20 cellular contexts compared by ENCODE assay signal in the genomic region with DNA sequence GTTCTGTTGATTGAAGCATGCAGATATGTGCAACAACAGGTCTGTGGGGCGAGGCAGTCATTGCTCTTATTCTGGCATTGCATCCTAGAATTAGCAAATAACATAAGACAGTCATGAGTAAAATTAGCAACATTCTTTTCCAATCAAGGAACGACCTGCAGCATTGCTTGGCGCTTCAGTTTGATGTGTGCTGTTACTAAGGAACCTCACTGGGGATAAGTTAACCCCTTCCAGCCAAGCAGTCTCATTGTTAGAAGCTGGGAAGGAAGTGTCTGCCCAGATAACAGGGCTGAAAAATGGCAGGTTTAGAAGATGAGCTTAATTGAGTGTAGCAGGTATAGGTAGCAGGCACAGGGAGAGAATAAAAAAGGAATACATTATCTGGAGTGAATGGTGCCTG. TPM values are rescaled to one million over a fixed set of nuclear protein-coding genes. Genes with fewer than 3 reads are reported as not detected.
"Had no signal": no experiment of that assay in that cellular context is flagged by ENCODE, and none has a peak within 500 bp of the region (broad histone marks: within the 10 kb centered on the region; RNA-seq: fewer than 3 reads in every experiment).

No MANE protein-coding gene starts in this region.

- DNase-seq: effector memory CD4-positive, alpha-beta T cell; foreskin keratinocyte; mammary epithelial cell; mucosa of descending colon; naive thymus-derived CD8-positive, alpha-beta T cell; ovary; right lobe of liver; stimulated activated CD4-positive, alpha-beta T cell treated with anti-CD3 and anti-CD28 coated beads, Interleukin-4, amount 100 ng/mL, for 1 hour; stimulated activated CD8-positive, alpha-beta memory T cell treated with anti-CD3 and anti-CD28 coated beads, Interleukin-4, amount 100 ng/mL, for 48 hours; stimulated activated naive CD8-positive, alpha-beta T cell treated with anti-CD3 and anti-CD28 coated beads, Interleukin-15, Interleukin-2, amounts not matched to agents 100 U/mL and 50 U/mL, for 24 hours; tibial artery; upper lobe of left lung; uterus had no signal

- H3K36me3 ChIP-seq: ovary, prostate gland, right lobe of liver, tibial artery, upper lobe of left lung, uterus had no signal

- H3K27ac ChIP-seq: epithelial cell of prostate, foreskin keratinocyte, ovary, prostate gland, right lobe of liver, tibial artery, upper lobe of left lung, uterus had no signal

- H3K4me3 Mint-ChIP-seq: naive thymus-derived CD8-positive, alpha-beta T cell; neural crest cell; stimulated activated effector memory CD8-positive, alpha-beta T cell treated with anti-CD3 and anti-CD28 coated beads, Interleukin-12 subunit alpha, Interleukin-12 subunit beta, amount 100 ng/mL, for 72 hours had no signal

- H3K4me1 Mint-ChIP-seq: naive thymus-derived CD8-positive, alpha-beta T cell; neural crest cell; stimulated activated effector memory CD8-positive, alpha-beta T cell treated with anti-CD3 and anti-CD28 coated beads, Interleukin-12 subunit alpha, Interleukin-12 subunit beta, amount 100 ng/mL, for 72 hours had no signal

- H3K36me3 Mint-ChIP-seq: stimulated activated effector memory CD8-positive, alpha-beta T cell treated with anti-CD3 and anti-CD28 coated beads, Interleukin-12 subunit alpha, Interleukin-12 subunit beta, amount 100 ng/mL, for 72 hours had no signal

- FAIRE-seq: endometrium had no signal

- ATAC-seq: foreskin keratinocyte; mucosa of descending colon; naive thymus-derived CD8-positive, alpha-beta T cell; right lobe of liver; stimulated activated effector memory CD8-positive, alpha-beta T cell treated with anti-CD3 and anti-CD28 coated beads, Interleukin-12 subunit alpha, Interleukin-12 subunit beta, amount 100 ng/mL, for 72 hours; stimulated activated naive CD8-positive, alpha-beta T cell treated with anti-CD3 and anti-CD28 coated beads, Interleukin-15, Interleukin-2, amounts not matched to agents 100 U/mL and 50 U/mL, for 24 hours had no signal

- H3K4me1 ChIP-seq: foreskin keratinocyte, prostate gland, right lobe of liver, tibial artery, upper lobe of left lung, uterus had no signal

- H3K27me3 ChIP-seq: foreskin keratinocyte, ovary, right lobe of liver, tibial artery, upper lobe of left lung, uterus had no signal

- H3K27ac Mint-ChIP-seq: naive thymus-derived CD8-positive, alpha-beta T cell; stimulated activated effector memory CD8-positive, alpha-beta T cell treated with anti-CD3 and anti-CD28 coated beads, Interleukin-12 subunit alpha, Interleukin-12 subunit beta, amount 100 ng/mL, for 72 hours had no signal

- H3K9me3 ChIP-seq: mucosa of descending colon, ovary, prostate gland, right lobe of liver, tibial artery, upper lobe of left lung, uterus had no signal

- H3K4me3 ChIP-seq: mucosa of descending colon, ovary, prostate gland, right lobe of liver, tibial artery, upper lobe of left lung, uterus had no signal

RNA-seq across cellular contexts. Expression of a gene that starts 55.4 kb away (rescaled TPM):
- total RNA-seq: lower leg skin; mucosa of descending colon; naive thymus-derived CD8-positive, alpha-beta T cell; neural crest cell; temporal lobe; upper lobe of left lung had no signal
- polyA plus RNA-seq: foreskin keratinocyte; naive thymus-derived CD8-positive, alpha-beta T cell had no signal
